12 cellular contexts compared by ENCODE assay signal in the genomic region with DNA sequence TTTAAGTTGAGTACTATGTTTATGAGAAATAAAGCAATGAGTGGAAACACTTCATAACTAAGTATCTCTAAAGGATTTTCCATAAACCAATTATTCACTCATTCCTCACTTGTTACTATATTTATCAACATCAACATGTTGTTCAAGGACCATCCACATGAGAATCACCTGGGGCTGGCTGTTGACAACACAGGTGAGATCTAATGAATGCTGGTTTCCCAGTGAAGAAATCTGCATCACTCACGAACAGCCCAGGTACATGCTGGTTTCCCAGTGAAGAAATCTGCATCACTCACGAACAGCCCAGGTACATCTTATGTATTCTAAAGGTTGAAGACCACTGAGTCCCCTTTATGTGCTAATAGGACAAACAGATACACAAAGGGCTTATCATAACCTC. TPM values are rescaled to one million over a fixed set of nuclear protein-coding genes. Genes with fewer than 3 reads are reported as not detected.
DNase-seq lines count a peak whose midpoint lies in the region; ATAC-seq and TF ChIP-seq lines count a peak whose summit lies in the region.
"Had no signal": no experiment of that assay in that cellular context is flagged by ENCODE, and none has a peak within 500 bp of the region (broad histone marks: within the 10 kb centered on the region; RNA-seq: fewer than 3 reads in every experiment).

No MANE protein-coding gene starts in this region.

- H3K9me3 Mint-ChIP-seq in CD4-positive, alpha-beta memory T cell, result peaks cover 0 to 4% (median 0%) of the 10 kb centered on the region in 8 donors
- H3K9me3 Mint-ChIP-seq: activated naive CD4-positive, alpha-beta T cell treated with anti-CD3 and anti-CD28 coated beads for 36 hours had no signal

- CTCF ChIA-PET in RWPE1 (lab: Yijun Ruan, JAX), result no interaction called here
- CTCF ChIA-PET in CD4-positive, alpha-beta memory T cell (lab: Charles Lee; ENCODE audit: partially characterized antibody), result no interaction called here

- peak overlapping the region in 2 of 7 donors; percentile 27 to 34 for H3K27ac Mint-ChIP-seq in CD4-positive, alpha-beta memory T cell
- H3K27ac Mint-ChIP-seq: activated naive CD4-positive, alpha-beta T cell treated with anti-CD3 and anti-CD28 coated beads for 36 hours had no signal

- intact Hi-C loops in dorsolateral prefrontal cortex (cut with DNase I), result loop anchor here in 1 of 2 donors (5.0 kb wide), 1 partner anchor 59 kb away; no protein-coding TSS in a partner anchor
- intact Hi-C loops in CD4-positive, alpha-beta memory T cell (cut with micrococcal nuclease), result no loop called here

- ATAC-seq in omental fat pad (ENCODE audit: low FRiP score), result peak; percentile 42
- ATAC-seq in HG02981 (IDR thresholded peaks at IDR 0.05; ENCODE audit: unreplicated experiment), result no peak
- ATAC-seq in HG03520 (IDR thresholded peaks at IDR 0.05; ENCODE audit: unreplicated experiment), result no peak
- ATAC-seq: left colon had no signal

- no peaks in the 10 kb centered on the region for H3K27me3 Mint-ChIP-seq in CD4-positive, alpha-beta memory T cell

- no peak overlapping the region for H2AFZ ChIP-seq in ACC112 (ENCODE audit: low read length, unreplicated experiment)

- H3K4me1 Mint-ChIP-seq in CD4-positive, alpha-beta memory T cell, result peaks cover 50 to 90% (median 64%) of the 10 kb centered on the region in 4 donors

- H3K9me3 ChIP-seq in CD4-positive, alpha-beta memory T cell (ENCODE audit: control insufficient read depth in 1 of 2, low read length in 2 of 2), result no peaks in the 10 kb centered on the region

- POLR2A ChIA-PET in RWPE1 (lab: Yijun Ruan, JAX; ENCODE audit: low non-redundant PET), result no interaction called here
- POLR2A ChIA-PET in CD4-positive, alpha-beta memory T cell (lab: Charles Lee; ENCODE audit: partially characterized antibody), result no interaction called here

- peaks cover 72% of the 10 kb centered on the region for H3K4me1 ChIP-seq in ACC112 (ENCODE audit: control insufficient read depth, insufficient read depth, low read length, unreplicated experiment)
- peaks cover 36% of the 10 kb centered on the region for H3K4me1 ChIP-seq in CD4-positive, alpha-beta memory T cell (ENCODE audit: insufficient read depth, low read length)

- H3K27me3 ChIP-seq in ACC112 (ENCODE audit: insufficient read depth, low read length), result no peaks in the 10 kb centered on the region
- H3K27me3 ChIP-seq in dorsolateral prefrontal cortex, result no peaks in the 10 kb centered on the region
- H3K27me3 ChIP-seq in CD4-positive, alpha-beta memory T cell (ENCODE audit: insufficient read depth, low read length), result no peaks in the 10 kb centered on the region

- DNase-seq in RWPE1 (ENCODE audit: low spot score), result peak; percentile 44
- DNase-seq in dorsolateral prefrontal cortex, result no peak
- no peak for DNase-seq in omental fat pad (ENCODE audit: low spot score)
- DNase-seq in RKO (ENCODE audit: low spot score), result no peak
- no peak for DNase-seq in CD4-positive, alpha-beta memory T cell
- DNase-seq: GF-D8, left colon, NCI-H345 had no signal

- no peak for TF ChIP-seq CTCF in RWPE1 (conservative IDR thresholded peaks at IDR 0.05; ENCODE audit: low read depth)
- TF ChIP-seq CTCF in dorsolateral prefrontal cortex (IDR thresholded peaks at IDR 0.05 in 54 of 56, conservative IDR thresholded peaks at IDR 0.05 in 2 of 56; ENCODE audit: low read depth in 1 of 56, partially characterized antibody in 56 of 56), result no peak
- TF ChIP-seq CTCF in omental fat pad (IDR thresholded peaks at IDR 0.05), result no peak

- peak overlapping the region; percentile 75 for H3K27ac ChIP-seq in ACC112 (ENCODE audit: low read depth, low read length)
- peak overlapping the region; percentile 82 for H3K27ac ChIP-seq in RWPE1
- peak overlapping the region in 58 of 59 donors; percentile 58 to 93 (median 84) for H3K27ac ChIP-seq in dorsolateral prefrontal cortex
- no peak overlapping the region for H3K27ac ChIP-seq in CD4-positive, alpha-beta memory T cell (ENCODE audit: low read depth, low read length)

- H3K4me3 ChIP-seq in ACC112 (ENCODE audit: low read depth, low read length) (peak overlapping the region; percentile 40; the same call in 1 of the 2 replicates), dorsolateral prefrontal cortex (no peak overlapping the region)
- no peak overlapping the region for H3K4me3 ChIP-seq in CD4-positive, alpha-beta memory T cell (ENCODE audit: low read length in 2 of 2)

- no peaks in the 10 kb centered on the region for H3K36me3 ChIP-seq in ACC112 (ENCODE audit: insufficient read depth, low read length)
- no peaks in the 10 kb centered on the region for H3K36me3 ChIP-seq in CD4-positive, alpha-beta memory T cell (ENCODE audit: insufficient read depth, low read length)

- H3K36me3 Mint-ChIP-seq in CD4-positive, alpha-beta memory T cell, result no peaks in the 10 kb centered on the region

- H3K4me3 Mint-ChIP-seq in CD4-positive, alpha-beta memory T cell, result peak overlapping the region in 3 of 8 donors; percentile 26 to 75 (median 63)
- H3K4me3 Mint-ChIP-seq: activated naive CD4-positive, alpha-beta T cell treated with anti-CD3 and anti-CD28 coated beads for 36 hours had no signal

- H3K79me2 ChIP-seq in ACC112 (ENCODE audit: control insufficient read depth, insufficient read depth, low read length, unreplicated experiment), result peaks cover 96% of the 10 kb centered on the region

RNA-seq across cellular contexts. Expression of gene TSPAN5, which starts 32.5 kb away (rescaled TPM):
- 100 to 1,000 TPM in 86 of 120 experiments, 10 to 100 TPM in 34; 56.5 to 140 (median 109) TPM for total RNA-seq in dorsolateral prefrontal cortex
- total RNA-seq in omental fat pad, result 10 to 100 TPM in 1 of 4 donors, 1 to 10 TPM in 3; 5.1 to 17.7 (median 6.9) TPM
- 10 to 100 TPM; 16.8 to 17.4 TPM for total RNA-seq in CD4-positive, alpha-beta memory T cell
- polyA plus RNA-seq in CD4-positive, alpha-beta memory T cell, result 10 to 100 TPM; 34.0 to 40.4 TPM
